Comparison of ENCODE assay signal across 8 cellular contexts in the genomic region with DNA sequence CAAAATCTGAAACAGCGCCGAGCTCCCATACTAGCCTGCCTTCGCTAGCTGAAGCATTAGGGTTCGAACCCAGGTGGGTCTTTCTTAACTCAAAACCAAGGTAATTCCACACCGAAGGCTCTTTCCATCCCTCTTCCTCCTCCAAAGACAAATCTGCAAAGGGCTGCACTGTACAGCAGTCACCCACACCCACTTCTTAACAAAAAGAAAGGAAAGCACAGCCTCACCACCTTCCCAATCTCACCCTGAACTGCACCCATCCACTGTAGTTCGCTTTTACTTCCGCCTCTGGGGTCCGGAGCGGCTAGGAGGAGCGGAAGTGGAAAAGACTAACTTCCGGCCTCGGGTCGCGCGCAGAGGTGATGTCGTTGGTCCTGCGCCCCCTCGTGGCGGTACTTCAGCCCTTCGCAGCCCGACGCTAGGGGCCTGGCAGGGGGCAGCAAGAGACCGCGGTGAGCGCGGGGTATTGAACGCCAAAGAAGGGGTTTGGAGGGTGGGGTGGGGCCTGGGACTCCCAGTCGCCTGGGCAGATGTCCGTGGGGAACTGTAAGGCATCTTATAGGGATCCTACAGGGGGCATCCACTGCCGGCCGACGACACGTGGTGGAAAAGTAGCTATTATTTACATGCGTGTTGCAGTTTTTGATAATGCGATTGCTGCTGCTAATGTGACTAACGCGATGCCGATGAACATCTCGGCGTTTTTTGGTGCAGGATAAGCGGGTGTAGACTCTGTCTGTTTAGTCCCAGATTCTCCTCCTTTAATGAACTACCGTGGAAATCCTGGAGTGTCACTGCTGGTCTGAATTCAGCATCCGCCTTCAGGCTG. TPM values are rescaled to one million over a fixed set of nuclear protein-coding genes. Genes with fewer than 3 reads are reported as not detected.
A peak's percentile ranks its signal among the peaks of the same experiment; 100 is the strongest.
DNase-seq lines count a peak whose midpoint lies in the region; ATAC-seq and TF ChIP-seq lines count a peak whose summit lies in the region.

MTERF1 (minus strand) TSS at position 290 of the 829 bp plus-strand sequence. CDS start 619 bp downstream, outside the sequence.

- CTCF ChIA-PET in activated B cell treated with CpG ODN at 0.5 μM for 24 hours (lab: Charles Lee) = interaction anchor here (1.0 to 3.3 kb wide), 9 partner anchors 9 to 791 kb away, joined by 3 to 20 read pairs (median 4); partner anchors contain the start of genes AKAP9 and GATAD1

- POLR2A ChIA-PET in activated B cell treated with CpG ODN at 0.5 μM for 24 hours (lab: Charles Lee) = interaction anchor here (0.6 to 2.8 kb wide), 7 partner anchors 48 to 1679 kb away, joined by 3 to 26 read pairs (median 5); partner anchors contain the start of genes AKAP9, ANKIB1, GATAD1 and KRIT1

- H3K4me3 Mint-ChIP-seq in activated B cell treated with CpG ODN at 0.5 μM for 24 hours = peak within 1 kb of the TSS; percentile 100

- TF ChIP-seq CTCF in AG09309 (IDR thresholded peaks at IDR 0.05; ENCODE audit: control insufficient read depth, insufficient read depth, low read depth, low read length, missing control alignments) (peak; percentile 100), activated B cell treated with CpG ODN at 0.5 μM for 24 hours (IDR thresholded peaks at IDR 0.05) (peak; percentile 27)

- peak; percentile 54 for DNase-seq in AG09309 (ENCODE audit: low read depth)
- peak; percentile 85 for DNase-seq in NCI-H226
- peak; percentile 92 for DNase-seq in activated B cell treated with CpG ODN at 0.5 μM for 24 hours
- DNase-seq in central memory CD4-positive, alpha-beta T cell = peak; percentile 87
- DNase-seq in islet precursor cell = peak; percentile 94
- peak; percentile 83 to 92 for DNase-seq in stimulated activated CD4-positive, alpha-beta T cell treated with anti-CD3 and anti-CD28 coated beads, Interleukin-15, amount 100 ng/mL, for 1 hour (ENCODE audit: low read depth in 1 of 2, low spot score in 1 of 2)

- TF ChIP-seq POLR2A in GM18951 (IDR thresholded peaks at IDR 0.05; ENCODE audit: extremely low read depth, insufficient read depth, insufficient read length) = peak; percentile 79

- peaks cover 33% of the 10 kb centered on the region for H3K36me3 Mint-ChIP-seq in activated B cell treated with CpG ODN at 0.5 μM for 24 hours (ENCODE audit: low read depth)

- ATAC-seq in HG03196 (IDR thresholded peaks at IDR 0.05; ENCODE audit: unreplicated experiment) = peak; percentile 99
- peak; percentile 98 for ATAC-seq in activated B cell treated with CpG ODN at 0.5 μM for 24 hours (ENCODE audit: low read depth)

- H3K27ac Mint-ChIP-seq in activated B cell treated with CpG ODN at 0.5 μM for 24 hours = peak within 1 kb of the TSS; percentile 92

- peak within 1 kb of the TSS; percentile 79 for H3K4me3 ChIP-seq in AG09309 (ENCODE audit: control insufficient read depth, low read depth, low read length)

- in situ Hi-C loops in GM18951 (cut with MboI; ENCODE audit: low sequenced_read_pairs, unreplicated experiment) = no loop called here

- no peaks in the 10 kb centered on the region for H3K9me3 Mint-ChIP-seq in activated B cell treated with CpG ODN at 0.5 μM for 24 hours

- intact Hi-C loops in activated B cell treated with CpG ODN at 0.5 μM for 24 hours (cut with micrococcal nuclease) = loop anchor here (1.0 to 10.0 kb wide), 12 partner anchors 50 to 1533 kb away; partner anchors contain the start of genes AKAP9, CLDN12, GATAD1 and GTPBP10

- H3K4me1 Mint-ChIP-seq in activated B cell treated with CpG ODN at 0.5 μM for 24 hours = peaks cover 30% of the 10 kb centered on the region

- H3K27me3 Mint-ChIP-seq in activated B cell treated with CpG ODN at 0.5 μM for 24 hours = no peaks in the 10 kb centered on the region

RNA-seq across cellular contexts. Expression of gene MTERF1, which starts in this region (rescaled TPM):
- 26.2 and 30.3 TPM in 2 replicates for total RNA-seq in activated B cell treated with CpG ODN at 0.5 μM for 24 hours

Comparison
In these comparisons a context has a peak if more than half of its experiments do, and no peak if none do; other contexts are left out.
1. Peak in every context shown above with its lines: DNase-seq, ATAC-seq and H3K4me3 ChIP-seq.